Comparison of ENCODE assay signal across 1 cellular context in genomic region chr19:35744688-35745327, GRCh38.
TF ChIP-seq lines count a peak whose summit lies in the region.

No MANE protein-coding gene starts in this region.

TF ChIP-seq in WTC11, 78 proteins besides CTCF, POLR2A, EP300 and RAD21 (continued from another document):
- TF ChIP-seq MAX (CRISPR knock-in tag; IDR thresholded peaks at IDR 0.05) (peak; percentile 67; the same call in 1 of the 2 replicates), ETV6 (CRISPR knock-in tag; IDR thresholded peaks at IDR 0.05) (no peak), ZNF425 (CRISPR knock-in tag; conservative IDR thresholded peaks at IDR 0.05) (no peak), TEAD1 (CRISPR knock-in tag; IDR thresholded peaks at IDR 0.05) (peak; percentile 26; the same call in 1 of the 2 replicates), GTF2I (CRISPR knock-in tag; conservative IDR thresholded peaks at IDR 0.05) (no peak), NR2C2 (CRISPR knock-in tag; IDR thresholded peaks at IDR 0.05) (no peak), PREB (CRISPR knock-in tag; IDR thresholded peaks at IDR 0.05; ENCODE audit: borderline replicate concordance) (no peak), USF1 (CRISPR knock-in tag; IDR thresholded peaks at IDR 0.05) (no peak), STAT6 (CRISPR knock-in tag; conservative IDR thresholded peaks at IDR 0.05; ENCODE audit: low read depth) (no peak), CREM (CRISPR knock-in tag; IDR thresholded peaks at IDR 0.05) (no peak), ZNF512 (CRISPR knock-in tag; IDR thresholded peaks at IDR 0.05; ENCODE audit: borderline replicate concordance) (no peak)
TF ChIP-seq in WTC11: peak in this region for 4.
